ENCODE assay signal across 31 cellular contexts in genomic region chr2:19360266-19360665, GRCh38. TPM values are rescaled to one million over a fixed set of nuclear protein-coding genes. Genes with fewer than 3 reads are reported as not detected.
DNase-seq lines count a peak whose midpoint lies in the region; ATAC-seq, FAIRE-seq and TF ChIP-seq lines count a peak whose summit lies in the region.
"Had no signal": no experiment of that assay in that cellular context is flagged by ENCODE, and none has a peak within 500 bp of the region (broad histone marks: within the 10 kb centered on the region; RNA-seq: fewer than 3 reads in every experiment).

No MANE protein-coding gene starts in this region.

- peaks cover 10% of the 10 kb centered on the region for H3F3A ChIP-seq in SK-N-SH (replicated peaks; ENCODE audit: insufficient read depth)

- H3K79me2 ChIP-seq in SK-N-SH (ENCODE audit: insufficient read depth): peaks cover 35% of the 10 kb centered on the region

- ATAC-seq in activated naive CD8-positive, alpha-beta T cell treated with anti-CD3 and anti-CD28 coated beads, Interleukin-2, amount 50 U/mL, for 24 hours: no peak
- ATAC-seq in GM18861 (IDR thresholded peaks at IDR 0.05; ENCODE audit: unreplicated experiment): no peak
- ATAC-seq: A549, lower lobe of right lung, mucosa of descending colon had no signal

- FAIRE-seq in bronchial epithelial cell (lab: Jason Lieb, UNC): peak; percentile 62
- FAIRE-seq: A549, GM18507 had no signal

- POLR2A ChIA-PET in SK-N-SH (lab: Yijun Ruan, JAX): no interaction called here

- no peak overlapping the region for H3K9ac ChIP-seq in SK-N-SH

- H4K20me1 ChIP-seq in SK-N-SH (ENCODE audit: insufficient read depth): peaks cover 30% of the 10 kb centered on the region

- H3K36me3 ChIP-seq in bronchial epithelial cell (ENCODE audit: control insufficient read depth, insufficient read depth, low read length) (no peaks in the 10 kb centered on the region), SK-N-SH (replicated peaks in 1 of 2; ENCODE audit: control insufficient read depth in 1 of 2, insufficient read depth in 2 of 2, low read length in 1 of 2) (peaks cover 0 to 10% of the 10 kb centered on the region in 2 experiments)
- H3K36me3 ChIP-seq: brain microvascular endothelial cell, lower lobe of right lung, MG63, neutrophil, Peyer's patch, prostate gland had no signal

- peaks cover 51% of the 10 kb centered on the region for H3K4me1 Mint-ChIP-seq in activated naive CD8-positive, alpha-beta T cell (ENCODE audit: low read depth)
- H3K4me1 Mint-ChIP-seq in activated naive CD8-positive, alpha-beta T cell treated with anti-CD3 and anti-CD28 coated beads, Interleukin-2, amount 50 U/mL, for 24 hours: peaks cover 45% of the 10 kb centered on the region
- peaks cover 57% of the 10 kb centered on the region for H3K4me1 Mint-ChIP-seq in nephron
- H3K4me1 Mint-ChIP-seq in type B pancreatic cell (ENCODE audit: unreplicated experiment): peaks cover 36% of the 10 kb centered on the region

- no peaks in the 10 kb centered on the region for H3K9me3 Mint-ChIP-seq in activated naive CD8-positive, alpha-beta T cell (ENCODE audit: low read depth)
- no peaks in the 10 kb centered on the region for H3K9me3 Mint-ChIP-seq in activated naive CD8-positive, alpha-beta T cell treated with anti-CD3 and anti-CD28 coated beads, Interleukin-2, amount 50 U/mL, for 24 hours
- H3K9me3 Mint-ChIP-seq in nephron (no peaks in the 10 kb centered on the region), type B pancreatic cell (no peaks in the 10 kb centered on the region)
- H3K9me3 Mint-ChIP-seq: stimulated activated naive CD8-positive, alpha-beta T cell treated with anti-CD3 and anti-CD28 coated beads, Interleukin-15, Interleukin-2, amounts not matched to agents 100 ng/mL and 50 ng/mL, for 24 hours had no signal

- TF ChIP-seq RAD21 in SK-N-SH (IDR thresholded peaks at IDR 0.05; ENCODE audit: low read length): no peak

- H3K27me3 ChIP-seq in bronchial epithelial cell (ENCODE audit: control insufficient read depth, insufficient read depth, low read length) (peaks cover 8% of the 10 kb centered on the region), SK-N-SH (ENCODE audit: insufficient read depth) (no peaks in the 10 kb centered on the region)
- H3K27me3 ChIP-seq: brain microvascular endothelial cell, MG63 had no signal

- TF ChIP-seq CTCF in bronchial epithelial cell (IDR thresholded peaks at IDR 0.05; ENCODE audit: insufficient read depth, low read length, severe bottlenecking): no peak
- TF ChIP-seq CTCF in nephron (IDR thresholded peaks at IDR 0.05; ENCODE audit: unreplicated experiment in 3 of 3): no peak
- TF ChIP-seq CTCF in type B pancreatic cell (conservative IDR thresholded peaks at IDR 0.05): no peak
- no peak for TF ChIP-seq CTCF in SK-N-SH (IDR thresholded peaks at IDR 0.05)

- WGBS in SK-N-SH (ENCODE audit: low lambda C conversion rate): 84% methylated on average over 2 of the region's 2 CpGs

- H3K4me2 ChIP-seq in SK-N-SH: no peak overlapping the region
- H3K4me2 ChIP-seq: A549 had no signal

- H2AFZ ChIP-seq in SK-N-SH (ENCODE audit: low read depth): no peak overlapping the region

- no peak overlapping the region for H3K4me3 ChIP-seq in bronchial epithelial cell (ENCODE audit: low read depth, low read length)
- no peak overlapping the region for H3K4me3 ChIP-seq in SK-N-SH (ENCODE audit: low read depth in 2 of 2, low read length in 1 of 2)
- H3K4me3 ChIP-seq: A549, MG63, mucosa of descending colon, Peyer's patch, prostate gland had no signal

- DNase-seq in activated naive CD8-positive, alpha-beta T cell treated with anti-CD3 and anti-CD28 coated beads, Interleukin-2, amount 50 U/mL, for 24 hours: no peak
- DNase-seq in bronchial epithelial cell (ENCODE audit: low read depth) (no peak), type B pancreatic cell (ENCODE audit: extremely low spot score, unreplicated experiment) (no peak), SK-N-SH (no peak), erythroblast (lab: John Stamatoyannopoulos, UW) (no peak)
- DNase-seq: activated CD4-positive, alpha-beta T cell treated with anti-CD3 and anti-CD28 coated beads, Interleukin-2, amount 50 U/mL, for 1 hour; activated CD8-positive, alpha-beta memory T cell treated with anti-CD3 and anti-CD28 coated beads, Interleukin-2, amount 50 U/mL, for 4 hours; AML-193; brain microvascular endothelial cell; COR-L47; GDM1; HCEC 1CT; KG1; kidney glomerular epithelial cell; lower lobe of right lung; MG63; mucosa of descending colon; NCI-H2029 treated with DMSO at 0.1 percent for 48 hours; NCI-H69; Peyer's patch; SIG-M5; SW 1271; trophoblast cell had no signal

- peaks cover 49% of the 10 kb centered on the region for H3K27me3 Mint-ChIP-seq in activated naive CD8-positive, alpha-beta T cell
- H3K27me3 Mint-ChIP-seq in activated naive CD8-positive, alpha-beta T cell treated with anti-CD3 and anti-CD28 coated beads, Interleukin-2, amount 50 U/mL, for 24 hours: peaks cover 80% of the 10 kb centered on the region
- H3K27me3 Mint-ChIP-seq in nephron (ENCODE audit: low read depth) (peaks cover 99% of the 10 kb centered on the region), type B pancreatic cell (peaks cover 94% of the 10 kb centered on the region)

- no peak overlapping the region for H3K27ac Mint-ChIP-seq in activated naive CD8-positive, alpha-beta T cell
- H3K27ac Mint-ChIP-seq in activated naive CD8-positive, alpha-beta T cell treated with anti-CD3 and anti-CD28 coated beads, Interleukin-2, amount 50 U/mL, for 24 hours: no peak overlapping the region
- H3K27ac Mint-ChIP-seq in nephron (peak overlapping the region in 2 of 3 experiments; percentile 66 to 73), type B pancreatic cell (no peak overlapping the region)
- H3K27ac Mint-ChIP-seq: stimulated activated naive CD8-positive, alpha-beta T cell treated with anti-CD3 and anti-CD28 coated beads, Interleukin-15, Interleukin-2, amounts not matched to agents 100 ng/mL and 50 ng/mL, for 24 hours had no signal

- CTCF ChIA-PET in SK-N-SH (lab: Yijun Ruan, JAX): interaction anchor here (0.7 to 12.7 kb wide), 13 partner anchors 8 to 979 kb away, joined by 3 to 111 read pairs (median 6); no protein-coding TSS in a partner anchor

- no peaks in the 10 kb centered on the region for H3K9me2 ChIP-seq in SK-N-SH

- peak overlapping the region; percentile 95 for H3K4me3 Mint-ChIP-seq in activated naive CD8-positive, alpha-beta T cell
- no peak overlapping the region for H3K4me3 Mint-ChIP-seq in activated naive CD8-positive, alpha-beta T cell treated with anti-CD3 and anti-CD28 coated beads, Interleukin-2, amount 50 U/mL, for 24 hours
- peak overlapping the region; percentile 87 to 91 (median 88) for H3K4me3 Mint-ChIP-seq in nephron
- peak overlapping the region; percentile 81 for H3K4me3 Mint-ChIP-seq in type B pancreatic cell

- H3K4me1 ChIP-seq in SK-N-SH (ENCODE audit: control insufficient read depth in 1 of 2, insufficient read depth in 2 of 2, low read depth in 1 of 2, low read length in 1 of 2): peaks cover 5 to 26% of the 10 kb centered on the region in 2 experiments; a peak in 1 of 4 replicates
- H3K4me1 ChIP-seq: prostate gland had no signal

- H3K27ac ChIP-seq in SK-N-SH (ENCODE audit: low read depth in 2 of 2, low read length in 1 of 2): no peak overlapping the region
- H3K27ac ChIP-seq: brain microvascular endothelial cell, lower lobe of right lung, neutrophil, prostate gland had no signal

- no peaks in the 10 kb centered on the region for H3K9me3 ChIP-seq in SK-N-SH
- H3K9me3 ChIP-seq: A549, lower lobe of right lung, MG63, mucosa of descending colon, neutrophil, Peyer's patch, prostate gland had no signal

- no peaks in the 10 kb centered on the region for H3K36me3 Mint-ChIP-seq in activated naive CD8-positive, alpha-beta T cell
- H3K36me3 Mint-ChIP-seq in activated naive CD8-positive, alpha-beta T cell treated with anti-CD3 and anti-CD28 coated beads, Interleukin-2, amount 50 U/mL, for 24 hours (ENCODE audit: low read depth): no peaks in the 10 kb centered on the region
- H3K36me3 Mint-ChIP-seq in nephron (ENCODE audit: low read depth) (peaks cover 16% of the 10 kb centered on the region), type B pancreatic cell (peaks cover 13% of the 10 kb centered on the region)

- no peak for TF ChIP-seq POLR2A in erythroblast (IDR thresholded peaks at IDR 0.05; ENCODE audit: low read length)

- no peak for TF ChIP-seq EP300 in SK-N-SH (IDR thresholded peaks at IDR 0.05; ENCODE audit: borderline replicate concordance in 1 of 2, low read depth in 1 of 2, low read length in 1 of 2)

TF ChIP-seq in SK-N-SH, 30 proteins besides CTCF, POLR2A, EP300 and RAD21 (continues in another document):
- TF ChIP-seq FOXJ3 (CRISPR knock-in tag; IDR thresholded peaks at IDR 0.05) (no peak), REST (IDR thresholded peaks at IDR 0.05; ENCODE audit: low read depth, low read length) (no peak), RXRA (IDR thresholded peaks at IDR 0.05; ENCODE audit: borderline replicate concordance, low read depth) (no peak)

RNA-seq across cellular contexts. Expression of gene OSR1, which starts 1.8 kb away (rescaled TPM):
- total RNA-seq in bronchial epithelial cell (1.3 and 1.7 TPM in 2 replicates), type B pancreatic cell (ENCODE audit: low replicate concordance) (9.5 and 55.7 TPM in 2 replicates)
- 48.7 and 76.6 TPM in 2 replicates for polyA plus RNA-seq in SK-N-SH (2012; rRNA removed)
- 32.1 and 46.4 TPM in 2 replicates for polyA plus RNA-seq in SK-N-SH (2012; cell fraction: cytosol; rRNA removed)
- 128 and 152 TPM in 2 replicates for polyA plus RNA-seq in SK-N-SH (2012; cell fraction: nucleus; rRNA removed)

Comparison
In these comparisons a context has a peak if more than half of its experiments do, and no peak if none do; other contexts are left out.
1. H3K27ac Mint-ChIP-seq: peak in nephron (2 of 3); none in activated naive CD8-positive, alpha-beta T cell (single experiment), activated naive CD8-positive, alpha-beta T cell treated with anti-CD3 and anti-CD28 coated beads, Interleukin-2, amount 50 U/mL, for 24 hours (single experiment) and type B pancreatic cell (single experiment).